25 cellular contexts compared by ENCODE assay signal in genomic region chr1:51253691-51254090, GRCh38.
"Had no signal": no experiment of that assay in that cellular context is flagged by ENCODE, and none has a peak within 500 bp of the region (broad histone marks: within the 10 kb centered on the region; RNA-seq: fewer than 3 reads in every experiment).

No MANE protein-coding gene starts in this region.

- H3K27me3 Mint-ChIP-seq: activated CD4-positive, alpha-beta memory T cell treated with anti-CD3 and anti-CD28 coated beads for 36 hours; activated naive CD8-positive, alpha-beta T cell treated with anti-CD3 and anti-CD28 coated beads for 36 hours; central memory CD8-positive, alpha-beta T cell; effector memory CD8-positive, alpha-beta T cell; natural killer cell treated with Interleukin-12 subunit alpha and Interleukin-12 subunit beta and Interleukin-15 and Interleukin-18, amount 100 ng/mL, for 72 hours; stimulated activated memory B cell treated with anti-CD40 and anti-IgM and Interleukin-4, amounts not matched to agents 10 μg/mL and 1 μg/mL and 100 μg/mL, for 72 hours had no signal

- H3K36me3 ChIP-seq: colonic mucosa, left ventricle myocardium inferior, stomach had no signal

- H3K4me1 ChIP-seq: parathyroid adenoma had no signal

- H3K4me3 Mint-ChIP-seq: activated CD4-positive, alpha-beta memory T cell treated with anti-CD3 and anti-CD28 coated beads for 36 hours; activated naive CD8-positive, alpha-beta T cell treated with anti-CD3 and anti-CD28 coated beads for 36 hours; central memory CD8-positive, alpha-beta T cell; effector memory CD8-positive, alpha-beta T cell; immature natural killer cell; mesothelial cell of epicardium; natural killer cell treated with Interleukin-12 subunit alpha and Interleukin-12 subunit beta and Interleukin-15 and Interleukin-18, amount 100 ng/mL, for 72 hours; stimulated activated memory B cell treated with anti-CD40 and anti-IgM and Interleukin-4, amounts not matched to agents 10 μg/mL and 1 μg/mL and 100 μg/mL, for 72 hours had no signal

- H3K27ac Mint-ChIP-seq: activated CD4-positive, alpha-beta memory T cell treated with anti-CD3 and anti-CD28 coated beads for 36 hours; activated naive CD8-positive, alpha-beta T cell treated with anti-CD3 and anti-CD28 coated beads for 36 hours; effector memory CD8-positive, alpha-beta T cell; immature natural killer cell; mesothelial cell of epicardium; natural killer cell treated with Interleukin-12 subunit alpha and Interleukin-12 subunit beta and Interleukin-15 and Interleukin-18, amount 100 ng/mL, for 72 hours; stimulated activated memory B cell treated with anti-CD40 and anti-IgM and Interleukin-4, amounts not matched to agents 10 μg/mL and 1 μg/mL and 100 μg/mL, for 72 hours had no signal

- DNase-seq: activated CD4-positive, alpha-beta memory T cell treated with anti-CD3 and anti-CD28 coated beads for 36 hours; activated CD4-positive, alpha-beta T cell treated with anti-CD3 and anti-CD28 coated beads for 48 hours; activated naive CD4-positive, alpha-beta T cell treated with Interleukin-2 at 50 U/mL for 16 hours; activated naive CD8-positive, alpha-beta T cell treated with anti-CD3 and anti-CD28 coated beads for 36 hours; activated T-cell treated with anti-CD3 and anti-CD28 coated beads, Interleukin-2, amount 50 U/mL, for 48 hours; colonic mucosa; dorsolateral prefrontal cortex; effector memory CD8-positive, alpha-beta T cell; esophagus squamous epithelium; glutamatergic neuron; immature natural killer cell; kidney glomerular epithelial cell; left ventricle myocardium inferior; right cardiac atrium; stimulated activated CD4-positive, alpha-beta T cell treated with anti-CD3 and anti-CD28 coated beads, Interleukin-1b, Interleukin-23, amount 100 ng/mL, for 48 hours; stomach had no signal

- H3K4me3 ChIP-seq: colonic mucosa, dorsolateral prefrontal cortex, esophagus squamous epithelium, hepatocyte, left ventricle myocardium inferior, skin epidermis, stomach, suprapubic skin, tibial nerve had no signal

- H3K9me3 Mint-ChIP-seq: activated CD4-positive, alpha-beta memory T cell treated with anti-CD3 and anti-CD28 coated beads for 36 hours; activated naive CD8-positive, alpha-beta T cell treated with anti-CD3 and anti-CD28 coated beads for 36 hours; central memory CD8-positive, alpha-beta T cell; effector memory CD8-positive, alpha-beta T cell; immature natural killer cell; natural killer cell treated with Interleukin-12 subunit alpha and Interleukin-12 subunit beta and Interleukin-15 and Interleukin-18, amount 100 ng/mL, for 72 hours; stimulated activated memory B cell treated with anti-CD40 and anti-IgM and Interleukin-4, amounts not matched to agents 10 μg/mL and 1 μg/mL and 100 μg/mL, for 72 hours had no signal

- H3K4me2 ChIP-seq: hepatocyte had no signal

- H3K36me3 Mint-ChIP-seq: natural killer cell treated with Interleukin-12 subunit alpha and Interleukin-12 subunit beta and Interleukin-15 and Interleukin-18, amount 100 ng/mL, for 72 hours had no signal

- H3K27me3 ChIP-seq: colonic mucosa, dorsolateral prefrontal cortex, esophagus squamous epithelium, hepatocyte, stomach, suprapubic skin, tibial nerve had no signal

- ATAC-seq: effector memory CD8-positive, alpha-beta T cell; natural killer cell treated with Interleukin-12 subunit alpha and Interleukin-12 subunit beta and Interleukin-15 and Interleukin-18, amount 100 ng/mL, for 72 hours; right cardiac atrium; stimulated activated memory B cell treated with anti-CD40 and anti-IgM and Interleukin-4, amounts not matched to agents 10 μg/mL and 1 μg/mL and 100 μg/mL, for 72 hours had no signal

- H2AFZ ChIP-seq: hepatocyte, parathyroid adenoma had no signal

- H3K27ac ChIP-seq: colonic mucosa, esophagus squamous epithelium, hepatocyte, left ventricle myocardium inferior, parathyroid adenoma, skin epidermis, stomach, suprapubic skin, tibial nerve had no signal

- H3K9ac ChIP-seq: parathyroid adenoma had no signal

- H3K9me3 ChIP-seq: colonic mucosa, esophagus squamous epithelium, left ventricle myocardium inferior, stomach, suprapubic skin, tibial nerve had no signal

- H3K4me1 Mint-ChIP-seq: mesothelial cell of epicardium had no signal
